24 cellular contexts compared by ENCODE assay signal in the genomic region with DNA sequence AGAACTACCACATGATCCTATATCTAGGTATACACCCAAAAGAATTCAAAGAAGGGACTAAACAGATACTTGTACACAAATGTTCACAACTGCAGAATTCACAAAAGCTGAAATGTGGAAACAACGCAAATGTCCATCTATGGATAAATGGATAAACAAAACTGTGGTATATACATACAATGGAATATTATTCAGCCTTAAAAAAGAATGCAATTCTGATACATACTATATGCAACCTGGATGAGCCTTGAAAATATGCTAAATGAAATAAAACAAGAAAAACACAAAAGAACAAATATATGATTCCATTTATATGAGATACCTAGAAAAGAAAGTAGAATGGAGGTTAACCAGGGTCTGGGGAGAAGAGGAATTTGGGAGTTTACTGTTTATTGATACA.
"Had no signal": no experiment of that assay in that cellular context is flagged by ENCODE, and none has a peak within 500 bp of the region (broad histone marks: within the 10 kb centered on the region; RNA-seq: fewer than 3 reads in every experiment).

No MANE protein-coding gene starts in this region.

- DNase-seq: activated CD4-positive, alpha-beta T cell treated with anti-CD3 and anti-CD28 coated beads for 48 hours; activated CD8-positive, alpha-beta memory T cell treated with anti-CD3 and anti-CD28 coated beads, Interleukin-2, amount 50 U/mL, for 48 hours; activated CD8-positive, alpha-beta T cell treated with anti-CD3 and anti-CD28 coated beads, Interleukin-2, amount 10 ng/mL, durations not matched to agents 7 days and 5 days; activated naive CD8-positive, alpha-beta T cell treated with anti-CD3 and anti-CD28 coated beads, Interleukin-2, amount 10 ng/mL, durations not matched to agents 7 days and 5 days; activated T-cell treated with anti-CD3 and anti-CD28 coated beads, Interleukin-2, amount 50 U/mL, for 4 hours; aorta; caudate nucleus; colonic mucosa; dermis blood vessel endothelial cell; MG63; MV-4-11; NCI-H1092 treated with DMSO at 0.1 percent for 48 hours; NCI-H1417 treated with DMSO at 0.1 percent for 48 hours; NCI-H1694; NCI-H2029; NCI-H2107; NCI-H2171 treated with DMSO at 0.1 percent for 48 hours; NCI-H226; NCI-H526; NCI-H82; RPMI8226; SW 1271 had no signal

- H3K27me3 Mint-ChIP-seq: activated naive CD8-positive, alpha-beta T cell treated with anti-CD3 and anti-CD28 coated beads, Interleukin-2, amount 10 ng/mL, durations not matched to agents 7 days and 5 days had no signal

- H3K27ac Mint-ChIP-seq: activated CD8-positive, alpha-beta T cell treated with anti-CD3 and anti-CD28 coated beads, Interleukin-2, amount 10 ng/mL, durations not matched to agents 7 days and 5 days; activated naive CD8-positive, alpha-beta T cell treated with anti-CD3 and anti-CD28 coated beads, Interleukin-2, amount 10 ng/mL, durations not matched to agents 7 days and 5 days had no signal

- ATAC-seq: activated CD4-positive, CD25-positive, alpha-beta regulatory T cell treated with anti-CD3 and anti-CD28 coated beads, Interleukin-2, amount 50 U/mL, for 24 hours; activated CD8-positive, alpha-beta T cell treated with anti-CD3 and anti-CD28 coated beads, Interleukin-2, amount 10 ng/mL, durations not matched to agents 7 days and 5 days; activated T-cell treated with anti-CD3 and anti-CD28 coated beads, Interleukin-2, amount 50 U/mL, for 4 hours; Right ventricle myocardium inferior had no signal

- H3K4me3 Mint-ChIP-seq: activated CD8-positive, alpha-beta T cell treated with anti-CD3 and anti-CD28 coated beads, Interleukin-2, amount 10 ng/mL, durations not matched to agents 7 days and 5 days; activated naive CD8-positive, alpha-beta T cell treated with anti-CD3 and anti-CD28 coated beads, Interleukin-2, amount 10 ng/mL, durations not matched to agents 7 days and 5 days; activated T-cell treated with anti-CD3 and anti-CD28 coated beads, Interleukin-2, amount 50 U/mL, for 4 hours had no signal

- H3K9me3 Mint-ChIP-seq: activated T-cell treated with anti-CD3 and anti-CD28 coated beads, Interleukin-2, amount 50 U/mL, for 4 hours had no signal
